In the genomic region with DNA sequence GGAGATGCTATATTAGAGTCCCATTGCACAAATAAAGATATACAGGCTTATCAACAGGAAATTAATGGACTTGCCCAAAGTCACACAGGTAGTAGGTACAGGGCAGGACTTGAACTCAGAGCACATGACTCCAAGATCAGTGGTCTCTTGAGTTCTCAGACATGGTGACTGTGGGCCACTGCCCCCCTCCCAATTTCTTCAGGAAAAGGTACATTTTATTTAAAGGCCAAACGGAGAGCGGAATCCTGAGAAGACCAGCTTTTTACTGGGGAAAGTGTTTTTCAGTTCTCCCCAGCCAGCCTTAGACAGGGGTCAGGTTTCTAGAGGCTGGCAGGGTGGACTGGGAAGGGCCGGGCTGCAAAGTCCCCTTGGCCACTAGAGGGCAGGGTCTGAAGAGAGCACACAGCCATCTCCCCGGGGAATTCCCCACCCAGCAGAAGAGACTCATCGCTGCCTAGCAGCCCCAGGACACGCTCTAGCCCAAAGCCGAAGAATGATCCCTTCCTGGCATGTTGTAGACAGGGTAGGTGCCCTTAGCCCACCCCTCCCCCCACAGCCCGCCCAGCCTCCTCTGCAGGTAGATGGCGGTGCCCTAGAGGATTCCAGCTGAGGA, we compare ENCODE assay signal across 8 cellular contexts. TPM values are rescaled to one million over a fixed set of nuclear protein-coding genes. Genes with fewer than 3 reads are reported as not detected.
DNase-seq lines count a peak whose midpoint lies in the region; ATAC-seq, FAIRE-seq and TF ChIP-seq lines count a peak whose summit lies in the region.

No MANE protein-coding gene starts in this region.

- H3K27me3 ChIP-seq in pancreas, result no peaks in the 10 kb centered on the region
- H3K27me3 ChIP-seq in tibial nerve, result no peaks in the 10 kb centered on the region

- TF ChIP-seq EP300 in tibial nerve (IDR thresholded peaks at IDR 0.05), result no peak

- H3K27ac ChIP-seq in RWPE1, result no peak overlapping the region
- H3K27ac ChIP-seq in pancreas, result no peak overlapping the region
- peak overlapping the region in 1 of 4 donors; percentile 34 for H3K27ac ChIP-seq in tibial nerve

- whole genome bisulfite sequencing in pancreas, 2 donors, result 38 to 45% methylated on average over 9 of the region's 9 CpGs
- 43 to 51% methylated on average over 9 of the region's 9 CpGs for WGBS in tibial nerve, 2 donors

- peaks cover 40% of the 10 kb centered on the region for H3K4me1 Mint-ChIP-seq in activated T-helper 17 cell treated with anti-CD3 and anti-CD28 coated beads, Interleukin-2, amount 50 U/mL, for 72 hours

- TF ChIP-seq POLR2A in tibial nerve (IDR thresholded peaks at IDR 0.05), result no peak

- peak overlapping the region; percentile 9 for H3K4me3 Mint-ChIP-seq in activated T-helper 17 cell treated with anti-CD3 and anti-CD28 coated beads, Interleukin-2, amount 50 U/mL, for 72 hours

- POLR2A ChIA-PET in RWPE1 (lab: Yijun Ruan, JAX; ENCODE audit: low non-redundant PET), result no interaction called here

- no peaks in the 10 kb centered on the region for H3K9me3 ChIP-seq in pancreas
- no peaks in the 10 kb centered on the region for H3K9me3 ChIP-seq in tibial nerve

- H3K36me3 Mint-ChIP-seq in activated T-helper 17 cell treated with anti-CD3 and anti-CD28 coated beads, Interleukin-2, amount 50 U/mL, for 72 hours (ENCODE audit: low read depth), result peaks cover 26% of the 10 kb centered on the region

- no peak overlapping the region for H3K4me3 ChIP-seq in foreskin fibroblast (ENCODE audit: low read depth in 1 of 2, low read length in 2 of 2)
- no peak overlapping the region for H3K4me3 ChIP-seq in pancreas
- H3K4me3 ChIP-seq in tibial nerve, result no peak overlapping the region

- H3K4me1 ChIP-seq in pancreas (no peaks in the 10 kb centered on the region), tibial nerve (peaks cover 0 to 6% (median 2%) of the 10 kb centered on the region in 4 donors)

- FAIRE-seq in pancreas (lab: Jason Lieb, UNC), result no peak

- intact Hi-C loops in pancreas (cut with DNase I), result loop anchor here in 1 of 3 donors (10.0 kb wide), 1 partner anchor 254 kb away; no protein-coding TSS in a partner anchor

- no peaks in the 10 kb centered on the region for H3K9me3 Mint-ChIP-seq in activated T-helper 17 cell treated with anti-CD3 and anti-CD28 coated beads, Interleukin-2, amount 50 U/mL, for 72 hours

- peaks cover 0 to 2% (median 0%) of the 10 kb centered on the region in 3 donors for H3K36me3 ChIP-seq in pancreas
- peaks cover 0 to 26% (median 0%) of the 10 kb centered on the region in 3 donors for H3K36me3 ChIP-seq in tibial nerve

- peak; percentile 96 for ATAC-seq in GM21529 (IDR thresholded peaks at IDR 0.05; ENCODE audit: unreplicated experiment)
- peak; percentile 98 for ATAC-seq in activated T-helper 17 cell treated with anti-CD3 and anti-CD28 coated beads, Interleukin-2, amount 50 U/mL, for 72 hours (replicated peaks)
- peak; percentile 92 to 98 (median 96) for ATAC-seq in pancreas

- peak overlapping the region; percentile 34 for H3K27ac Mint-ChIP-seq in activated T-helper 17 cell treated with anti-CD3 and anti-CD28 coated beads, Interleukin-2, amount 50 U/mL, for 72 hours

- no peaks in the 10 kb centered on the region for H3K27me3 Mint-ChIP-seq in activated T-helper 17 cell treated with anti-CD3 and anti-CD28 coated beads, Interleukin-2, amount 50 U/mL, for 72 hours

- DNase-seq in DMS53 (lab: John Stamatoyannopoulos, UW) (peak; percentile 96), KBM-7 (peak; percentile 75), RWPE1 (ENCODE audit: low spot score) (peak; percentile 83), foreskin fibroblast (peak; percentile 67 to 87), pancreas (peak; percentile 53 to 84 (median 72)), tibial nerve (ENCODE audit: low spot score in 2 of 2) (peak in 1 of 2 donors; percentile 48)

- TF ChIP-seq CTCF in RWPE1 (conservative IDR thresholded peaks at IDR 0.05; ENCODE audit: low read depth) (peak; percentile 80), foreskin fibroblast (IDR thresholded peaks at IDR 0.05; ENCODE audit: low read depth, low read length) (peak; percentile 88), pancreas (IDR thresholded peaks at IDR 0.05) (peak; percentile 65 to 91 (median 82)), tibial nerve (IDR thresholded peaks at IDR 0.05) (peak; percentile 58 to 85 (median 71))

- in situ Hi-C loops in KBM-7 (cut with MboI; ENCODE audit: low pct_unique_long_range_greater_than_20kb, low sequenced_read_pairs), result loop anchor here (25.0 kb wide), 1 partner anchor 128 kb away; no protein-coding TSS in a partner anchor

- CTCF ChIA-PET in RWPE1 (lab: Yijun Ruan, JAX), result interaction anchor here (0.5 to 2.8 kb wide), 9 partner anchors 9 to 368 kb away, joined by 3 to 9 read pairs (median 3); no protein-coding TSS in a partner anchor

RNA-seq across cellular contexts. Expression of a gene that starts 29.7 kb away (rescaled TPM):
- total RNA-seq in activated T-helper 17 cell treated with anti-CD3 and anti-CD28 coated beads, Interleukin-2, amount 50 U/mL, for 72 hours, result 10 to 100 TPM; 10.9 to 12.0 TPM
- total RNA-seq in pancreas (10 to 100 TPM in 2 of 6 donors, 1 to 10 TPM in 4; 8.5 to 15.9 (median 9.8) TPM), tibial nerve (10 to 100 TPM; 13.7 to 29.4 (median 20.9) TPM)
- polyA plus RNA-seq in pancreas, result 10 to 100 TPM; 10.3 to 18.6 TPM
